In genomic region chr20:1848378-1848777, GRCh38 we compare ENCODE assay signal across 1 cellular context.
TF ChIP-seq lines count a peak whose summit lies in the region.

No MANE protein-coding gene starts in this region.

TF ChIP-seq in H1, 55 proteins besides CTCF, POLR2A, EP300 and RAD21 (continued from another document):
- TF ChIP-seq BACH1 (IDR thresholded peaks at IDR 0.05; ENCODE audit: low read length): no peak
TF ChIP-seq in H1: peak in this region for 0.
